ENCODE assay signal across 8 cellular contexts in the genomic region with DNA sequence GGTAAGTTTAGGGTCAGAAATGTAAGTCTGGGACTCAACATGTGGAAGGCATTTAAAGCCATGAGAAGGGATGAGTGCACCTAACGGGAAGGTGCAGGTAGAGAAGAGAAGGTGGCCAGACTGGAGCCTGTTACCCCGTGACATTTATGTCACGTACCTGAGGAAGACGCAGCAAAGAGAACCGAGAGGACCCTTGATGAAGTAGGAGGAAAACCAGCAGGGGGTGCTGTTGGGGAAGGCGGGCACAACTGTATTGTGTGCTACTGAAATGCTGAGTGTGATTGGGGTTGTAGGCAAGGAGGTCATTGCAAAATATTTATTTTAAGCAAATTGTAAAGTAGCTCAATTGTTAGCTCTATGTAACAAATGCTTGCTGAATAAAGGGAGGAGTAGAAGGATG.
DNase-seq lines count a peak whose midpoint lies in the region; ATAC-seq and TF ChIP-seq lines count a peak whose summit lies in the region.

No MANE protein-coding gene starts in this region.

- peaks cover 15% of the 10 kb centered on the region for H3K4me1 Mint-ChIP-seq in WTC11

- peaks cover 13% of the 10 kb centered on the region for H3K27me3 ChIP-seq in neutrophil

- no peak overlapping the region for H3K27ac Mint-ChIP-seq in WTC11

- H3K4me3 Mint-ChIP-seq in WTC11 = no peak overlapping the region

- ATAC-seq in GM21360 (IDR thresholded peaks at IDR 0.05; ENCODE audit: unreplicated experiment) (peak; percentile 38), WTC11 (peak; percentile 36), HG03045 (IDR thresholded peaks at IDR 0.05; ENCODE audit: unreplicated experiment) (no peak)

- H3K36me3 ChIP-seq in neutrophil = no peaks in the 10 kb centered on the region

- peaks cover 18 to 23% of the 10 kb centered on the region in 2 experiments for H3K4me1 ChIP-seq in neutrophil (ENCODE audit: control insufficient read depth in 1 of 2, insufficient read depth in 1 of 2, low read depth in 1 of 2, low read length in 1 of 2)

- TF ChIP-seq CTCF in 22Rv1 (IDR thresholded peaks at IDR 0.05) (peak; percentile 81), WTC11 (IDR thresholded peaks at IDR 0.05) (peak; percentile 49; the same call in 1 of the 2 replicates), neutrophil (IDR thresholded peaks at IDR 0.05) (peak; percentile 27)

- CTCF ChIA-PET in WTC11 (lab: Charles Lee) = interaction anchor here (1.0 to 2.5 kb wide), 5 partner anchors 18 to 197 kb away, joined by 3 to 9 read pairs (median 3); no protein-coding TSS in a partner anchor

- peaks cover 11% of the 10 kb centered on the region; the same call in 1 of the 2 replicates for H3K9me3 Mint-ChIP-seq in WTC11

- peak; percentile 57 for DNase-seq in WTC11 (ENCODE audit: low spot score)
- peak; percentile 39 for DNase-seq in central memory CD4-positive, alpha-beta T cell
- no peak for DNase-seq in NCI-H69 (lab: John Stamatoyannopoulos, UW)
- no peak for DNase-seq in NCI-H2081 treated with DMSO at 0.1 percent for 48 hours (lab: John Stamatoyannopoulos, UW)

- POLR2A ChIA-PET in WTC11 (lab: Charles Lee) = no interaction called here

- H3K27ac ChIP-seq in 22Rv1 = no peak overlapping the region
- H3K27ac ChIP-seq in neutrophil = no peak overlapping the region

- H3K4me3 ChIP-seq in neutrophil (ENCODE audit: low read depth in 1 of 2, low read length in 1 of 2) = no peak overlapping the region

- H3K36me3 Mint-ChIP-seq in WTC11 = peaks cover 3% of the 10 kb centered on the region; the same call in 1 of the 2 replicates

- peaks cover 4% of the 10 kb centered on the region; the same call in 1 of the 2 replicates for H3K27me3 Mint-ChIP-seq in WTC11 (ENCODE audit: low read depth)

- no peaks in the 10 kb centered on the region for H3K9me3 ChIP-seq in neutrophil

TF ChIP-seq in WTC11, 78 proteins besides CTCF, POLR2A, EP300 and RAD21:
- TF ChIP-seq, protein P1, sequence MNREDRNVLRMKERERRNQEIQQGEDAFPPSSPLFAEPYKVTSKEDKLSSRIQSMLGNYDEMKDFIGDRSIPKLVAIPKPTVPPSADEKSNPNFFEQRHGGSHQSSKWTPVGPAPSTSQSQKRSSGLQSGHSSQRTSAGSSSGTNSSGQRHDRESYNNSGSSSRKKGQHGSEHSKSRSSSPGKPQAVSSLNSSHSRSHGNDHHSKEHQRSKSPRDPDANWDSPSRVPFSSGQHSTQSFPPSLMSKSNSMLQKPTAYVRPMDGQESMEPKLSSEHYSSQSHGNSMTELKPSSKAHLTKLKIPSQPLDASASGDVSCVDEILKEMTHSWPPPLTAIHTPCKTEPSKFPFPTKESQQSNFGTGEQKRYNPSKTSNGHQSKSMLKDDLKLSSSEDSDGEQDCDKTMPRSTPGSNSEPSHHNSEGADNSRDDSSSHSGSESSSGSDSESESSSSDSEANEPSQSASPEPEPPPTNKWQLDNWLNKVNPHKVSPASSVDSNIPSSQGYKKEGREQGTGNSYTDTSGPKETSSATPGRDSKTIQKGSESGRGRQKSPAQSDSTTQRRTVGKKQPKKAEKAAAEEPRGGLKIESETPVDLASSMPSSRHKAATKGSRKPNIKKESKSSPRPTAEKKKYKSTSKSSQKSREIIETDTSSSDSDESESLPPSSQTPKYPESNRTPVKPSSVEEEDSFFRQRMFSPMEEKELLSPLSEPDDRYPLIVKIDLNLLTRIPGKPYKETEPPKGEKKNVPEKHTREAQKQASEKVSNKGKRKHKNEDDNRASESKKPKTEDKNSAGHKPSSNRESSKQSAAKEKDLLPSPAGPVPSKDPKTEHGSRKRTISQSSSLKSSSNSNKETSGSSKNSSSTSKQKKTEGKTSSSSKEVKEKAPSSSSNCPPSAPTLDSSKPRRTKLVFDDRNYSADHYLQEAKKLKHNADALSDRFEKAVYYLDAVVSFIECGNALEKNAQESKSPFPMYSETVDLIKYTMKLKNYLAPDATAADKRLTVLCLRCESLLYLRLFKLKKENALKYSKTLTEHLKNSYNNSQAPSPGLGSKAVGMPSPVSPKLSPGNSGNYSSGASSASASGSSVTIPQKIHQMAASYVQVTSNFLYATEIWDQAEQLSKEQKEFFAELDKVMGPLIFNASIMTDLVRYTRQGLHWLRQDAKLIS (CRISPR knock-in tag; IDR thresholded peaks at IDR 0.05; ENCODE audit: borderline replicate concordance) = no peak
- TF ChIP-seq ZNF121 (CRISPR knock-in tag; IDR thresholded peaks at IDR 0.05) = no peak
- no peak for TF ChIP-seq ATF1 (CRISPR knock-in tag; IDR thresholded peaks at IDR 0.05)
- TF ChIP-seq, protein P2, sequence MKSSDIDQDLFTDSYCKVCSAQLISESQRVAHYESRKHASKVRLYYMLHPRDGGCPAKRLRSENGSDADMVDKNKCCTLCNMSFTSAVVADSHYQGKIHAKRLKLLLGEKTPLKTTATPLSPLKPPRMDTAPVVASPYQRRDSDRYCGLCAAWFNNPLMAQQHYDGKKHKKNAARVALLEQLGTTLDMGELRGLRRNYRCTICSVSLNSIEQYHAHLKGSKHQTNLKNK (CRISPR knock-in tag; IDR thresholded peaks at IDR 0.05) = no peak
- TF ChIP-seq, protein P3, sequence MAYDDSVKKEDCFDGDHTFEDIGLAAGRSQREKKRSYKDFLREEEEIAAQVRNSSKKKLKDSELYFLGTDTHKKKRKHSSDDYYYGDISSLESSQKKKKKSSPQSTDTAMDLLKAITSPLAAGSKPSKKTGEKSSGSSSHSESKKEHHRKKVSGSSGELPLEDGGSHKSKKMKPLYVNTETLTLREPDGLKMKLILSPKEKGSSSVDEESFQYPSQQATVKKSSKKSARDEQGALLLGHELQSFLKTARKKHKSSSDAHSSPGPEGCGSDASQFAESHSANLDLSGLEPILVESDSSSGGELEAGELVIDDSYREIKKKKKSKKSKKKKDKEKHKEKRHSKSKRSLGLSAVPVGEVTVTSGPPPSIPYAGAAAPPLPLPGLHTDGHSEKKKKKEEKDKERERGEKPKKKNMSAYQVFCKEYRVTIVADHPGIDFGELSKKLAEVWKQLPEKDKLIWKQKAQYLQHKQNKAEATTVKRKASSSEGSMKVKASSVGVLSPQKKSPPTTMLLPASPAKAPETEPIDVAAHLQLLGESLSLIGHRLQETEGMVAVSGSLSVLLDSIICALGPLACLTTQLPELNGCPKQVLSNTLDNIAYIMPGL (CRISPR knock-in tag; IDR thresholded peaks at IDR 0.05) = no peak
- TF ChIP-seq ELF4 (CRISPR knock-in tag; IDR thresholded peaks at IDR 0.05; ENCODE audit: low read depth) = no peak
- no peak for TF ChIP-seq TEAD4 (CRISPR knock-in tag; IDR thresholded peaks at IDR 0.05)
- TF ChIP-seq ZNF138 (CRISPR knock-in tag; conservative IDR thresholded peaks at IDR 0.05) = no peak
- TF ChIP-seq, protein P4, sequence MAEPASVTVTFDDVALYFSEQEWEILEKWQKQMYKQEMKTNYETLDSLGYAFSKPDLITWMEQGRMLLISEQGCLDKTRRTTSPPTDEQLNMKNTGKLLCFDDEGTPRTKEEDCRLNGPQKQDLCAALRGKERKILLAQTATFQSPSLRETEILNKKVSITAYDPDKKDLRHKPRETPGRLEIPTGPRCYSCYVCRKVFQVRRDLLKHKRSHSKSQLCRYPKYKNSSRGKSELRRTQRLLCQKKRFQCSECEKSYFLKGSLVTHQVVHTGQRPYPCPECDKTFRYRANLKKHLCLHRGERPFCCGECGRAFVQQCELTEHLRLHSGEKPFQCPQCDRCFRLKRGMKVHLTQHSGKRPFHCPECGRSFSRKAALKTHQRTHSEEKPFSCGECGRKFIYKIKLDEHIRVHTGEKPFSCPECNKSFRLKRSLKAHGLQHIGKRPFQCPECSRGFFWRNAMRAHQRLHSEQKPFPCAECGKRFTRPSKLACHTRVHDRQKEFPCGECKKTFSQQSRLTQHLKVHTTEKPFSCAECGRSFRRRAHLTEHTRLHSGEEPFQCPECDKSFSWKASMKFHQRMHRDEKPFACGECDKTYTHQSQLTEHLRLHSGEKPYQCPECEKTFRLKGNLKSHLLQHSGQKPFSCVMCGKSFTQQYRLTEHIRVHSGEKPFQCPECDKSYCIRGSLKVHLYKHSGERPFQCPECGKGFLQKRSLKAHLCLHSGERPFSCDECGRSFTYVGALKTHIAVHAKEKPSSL (CRISPR knock-in tag; conservative IDR thresholded peaks at IDR 0.05) = no peak
- no peak for TF ChIP-seq JUN (CRISPR knock-in tag; IDR thresholded peaks at IDR 0.05)
- TF ChIP-seq, protein P5, sequence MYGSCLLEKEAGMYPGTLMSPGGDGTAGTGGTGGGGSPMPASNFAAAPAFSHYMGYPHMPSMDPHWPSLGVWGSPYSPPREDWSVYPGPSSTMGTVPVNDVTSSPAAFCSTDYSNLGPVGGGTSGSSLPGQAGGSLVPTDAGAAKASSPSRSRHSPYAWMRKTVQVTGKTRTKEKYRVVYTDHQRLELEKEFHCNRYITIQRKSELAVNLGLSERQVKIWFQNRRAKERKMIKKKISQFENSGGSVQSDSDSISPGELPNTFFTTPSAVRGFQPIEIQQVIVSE (CRISPR knock-in tag; IDR thresholded peaks at IDR 0.05; ENCODE audit: borderline replicate concordance) = no peak
- no peak for TF ChIP-seq CBFB (CRISPR knock-in tag; IDR thresholded peaks at IDR 0.05; ENCODE audit: low read depth)
- TF ChIP-seq, protein P6, sequence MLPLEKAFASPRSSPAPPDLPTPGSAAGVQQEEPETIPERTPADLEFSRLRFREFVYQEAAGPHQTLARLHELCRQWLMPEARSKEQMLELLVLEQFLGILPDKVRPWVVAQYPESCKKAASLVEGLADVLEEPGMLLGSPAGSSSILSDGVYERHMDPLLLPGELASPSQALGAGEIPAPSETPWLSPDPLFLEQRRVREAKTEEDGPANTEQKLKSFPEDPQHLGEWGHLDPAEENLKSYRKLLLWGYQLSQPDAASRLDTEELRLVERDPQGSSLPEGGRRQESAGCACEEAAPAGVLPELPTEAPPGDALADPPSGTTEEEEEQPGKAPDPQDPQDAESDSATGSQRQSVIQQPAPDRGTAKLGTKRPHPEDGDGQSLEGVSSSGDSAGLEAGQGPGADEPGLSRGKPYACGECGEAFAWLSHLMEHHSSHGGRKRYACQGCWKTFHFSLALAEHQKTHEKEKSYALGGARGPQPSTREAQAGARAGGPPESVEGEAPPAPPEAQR (CRISPR knock-in tag; IDR thresholded peaks at IDR 0.05) = no peak
- TF ChIP-seq SOX15 (CRISPR knock-in tag; IDR thresholded peaks at IDR 0.05) = no peak

Comparison
In these comparisons a context has a peak if more than half of its experiments do, and no peak if none do; other contexts are left out.
1. CTCF ChIP-seq: peak in every context shown above with its lines; median percentile 81 in 22Rv1; 49 in WTC11; 27 in neutrophil.
2. DNase-seq: peak in WTC11 (single experiment) and central memory CD4-positive, alpha-beta T cell (single experiment); none in NCI-H69 (single experiment) and NCI-H2081 treated with DMSO at 0.1 percent for 48 hours (single experiment).